In the genomic region with DNA sequence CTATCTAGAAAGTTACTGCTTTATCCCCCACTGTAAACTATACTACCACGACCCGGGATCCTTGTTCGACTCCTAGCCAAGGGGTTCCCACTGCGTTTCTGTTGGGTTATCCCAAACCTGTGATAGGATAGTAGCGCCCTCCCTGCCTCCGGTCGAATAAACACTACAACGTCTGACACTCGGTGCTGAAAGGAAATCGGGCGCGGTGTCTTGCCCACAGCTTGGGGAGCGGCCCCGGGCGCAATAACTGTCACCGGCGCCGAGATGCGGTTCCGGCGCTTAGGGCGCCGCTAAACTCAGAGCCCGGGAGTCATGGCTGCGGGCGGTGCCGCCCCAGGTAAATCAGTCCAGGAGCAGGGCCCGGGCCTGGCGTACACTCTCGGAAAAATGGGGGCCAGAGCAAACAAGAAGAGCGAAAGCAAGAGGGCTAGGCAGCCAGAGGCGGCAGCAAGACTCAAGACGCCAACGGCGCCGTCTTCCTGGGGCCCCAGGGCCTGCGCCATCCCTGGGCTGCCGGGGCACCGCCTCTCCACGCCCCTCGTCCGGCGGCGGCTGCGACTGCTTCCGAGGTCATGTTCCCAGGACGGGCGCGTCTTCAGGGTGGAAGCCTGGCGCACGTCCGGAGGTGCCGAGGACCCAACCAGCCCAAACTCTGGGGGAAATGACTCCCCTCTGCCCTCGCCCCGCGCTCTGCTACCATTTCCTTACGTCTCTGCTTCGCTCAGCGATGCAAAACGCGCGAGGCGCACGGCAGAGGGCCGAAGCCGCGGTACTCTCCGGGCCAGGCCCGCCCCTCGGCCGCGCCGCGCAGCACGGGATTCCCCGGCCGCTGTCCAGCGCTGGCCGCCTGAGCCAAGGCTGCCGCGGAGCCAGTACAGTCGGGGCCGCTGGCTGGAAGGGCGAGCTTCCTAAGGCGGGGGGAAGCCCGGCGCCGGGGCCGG, we compare ENCODE assay signal across 8 cellular contexts. TPM values are rescaled to one million over a fixed set of nuclear protein-coding genes. Genes with fewer than 3 reads are reported as not detected.
DNase-seq lines count a peak whose midpoint lies in the region; ATAC-seq and TF ChIP-seq lines count a peak whose summit lies in the region.

A gene (plus strand): TSS at position 575 of the 941 bp plus-strand sequence. CDS start 87 bp downstream, at position 662.

- H3K4me1 Mint-ChIP-seq in memory B cell: peaks cover 16% of the 10 kb centered on the region

- peak; percentile 86 for DNase-seq in BE2C
- DNase-seq in NCI-H82 (lab: John Stamatoyannopoulos, UW): peak; percentile 78
- DNase-seq in activated CD8-positive, alpha-beta memory T cell treated with anti-CD3 and anti-CD28 coated beads for 1 hour (ENCODE audit: extremely low read depth in 1 of 2, low read depth in 1 of 2): peak; percentile 36 to 64
- peak; percentile 59 to 70 (median 67) for DNase-seq in effector memory CD4-positive, alpha-beta T cell
- DNase-seq in memory B cell (ENCODE audit: low spot score in 2 of 2): peak; percentile 65 to 74
- DNase-seq in stimulated activated CD8-positive, alpha-beta memory T cell treated with anti-CD3 and anti-CD28 coated beads, Interleukin-12 subunit alpha, Interleukin-12 subunit beta, amount 100 ng/mL, for 4 hours (ENCODE audit: low read depth): peak; percentile 64

- H3K27ac Mint-ChIP-seq in memory B cell: peak within 1 kb of the TSS; percentile 88

- no peak for TF ChIP-seq CTCF in BE2C (IDR thresholded peaks at IDR 0.05; ENCODE audit: low read depth, low read length)

- peak within 1 kb of the TSS; percentile 89 for H3K27ac ChIP-seq in effector memory CD4-positive, alpha-beta T cell (ENCODE audit: insufficient read depth, low read length, poor library complexity, severe bottlenecking)

- no peaks in the 10 kb centered on the region for H3K9me3 ChIP-seq in BE2C
- H3K9me3 ChIP-seq in effector memory CD4-positive, alpha-beta T cell (ENCODE audit: control insufficient read depth, low read length): no peaks in the 10 kb centered on the region

- ATAC-seq in GM19025 (IDR thresholded peaks at IDR 0.05; ENCODE audit: low read depth, unreplicated experiment) (peak; percentile 89), HG03342 (IDR thresholded peaks at IDR 0.05; ENCODE audit: unreplicated experiment) (peak; percentile 80), memory B cell (ENCODE audit: low read depth) (peak; percentile 75)

- no peaks in the 10 kb centered on the region for H3K27me3 Mint-ChIP-seq in memory B cell

- no peaks in the 10 kb centered on the region for H3K9me3 Mint-ChIP-seq in memory B cell

- no peaks in the 10 kb centered on the region for H3K27me3 ChIP-seq in BE2C
- no peaks in the 10 kb centered on the region for H3K27me3 ChIP-seq in effector memory CD4-positive, alpha-beta T cell (replicated peaks; ENCODE audit: control insufficient read depth, insufficient read depth, low read length, poor library complexity, severe bottlenecking)

- H3K36me3 Mint-ChIP-seq in memory B cell: peaks cover 2% of the 10 kb centered on the region

- no peaks in the 10 kb centered on the region for H3K4me1 ChIP-seq in BE2C
- peaks cover 7% of the 10 kb centered on the region for H3K4me1 ChIP-seq in effector memory CD4-positive, alpha-beta T cell (ENCODE audit: control insufficient read depth, insufficient read depth, low read length, poor library complexity, severe bottlenecking)

- H3K4me3 ChIP-seq in BE2C (ENCODE audit: low read depth, low read length): peak within 1 kb of the TSS; percentile 91
- peak within 1 kb of the TSS; percentile 91 for H3K4me3 ChIP-seq in effector memory CD4-positive, alpha-beta T cell (ENCODE audit: insufficient read depth, low read depth, low read length, poor library complexity, severe bottlenecking)

- peaks cover 23% of the 10 kb centered on the region for H3K36me3 ChIP-seq in BE2C
- peaks cover 8% of the 10 kb centered on the region for H3K36me3 ChIP-seq in effector memory CD4-positive, alpha-beta T cell (ENCODE audit: control insufficient read depth, insufficient read depth, low read length)

- H3K4me3 Mint-ChIP-seq in memory B cell: peak within 1 kb of the TSS; percentile 97

RNA-seq across cellular contexts. Expression of the gene that starts here (rescaled TPM):
- polyA plus RNA-seq in BE2C (2012; ENCODE audit: insufficient read depth, insufficient read length, low read depth): 124 TPM

Comparison
In these comparisons a context has a peak if more than half of its experiments do, and no peak if none do; other contexts are left out.
1. Peak in every context shown above with its lines: DNase-seq, ATAC-seq, H3K4me3 ChIP-seq and H3K27ac ChIP-seq.